ENCODE assay signal across 8 cellular contexts in genomic region chr9:93501406-93501805, GRCh38. TPM values are rescaled to one million over a fixed set of nuclear protein-coding genes. Genes with fewer than 3 reads are reported as not detected.
DNase-seq lines count a peak whose midpoint lies in the region; ATAC-seq and TF ChIP-seq lines count a peak whose summit lies in the region.

No MANE protein-coding gene starts in this region.

- H3K9me3 ChIP-seq in CD8-positive, alpha-beta memory T cell (ENCODE audit: low read length) = no peaks in the 10 kb centered on the region
- H3K9me3 ChIP-seq in SK-N-SH (no peaks in the 10 kb centered on the region), esophagus muscularis mucosa (no peaks in the 10 kb centered on the region), parathyroid adenoma (ENCODE audit: control insufficient read depth, low read length) (no peaks in the 10 kb centered on the region)

- H4K20me1 ChIP-seq in SK-N-SH (ENCODE audit: insufficient read depth) = no peaks in the 10 kb centered on the region

- intact Hi-C loops in esophagus muscularis mucosa (cut with DNase I) = loop anchor here (10.0 kb wide), 1 partner anchor 47 kb away; the partner anchor contains the start of genes FAM120A and FAM120AOS

- peak overlapping the region; percentile 15 for H3K27ac ChIP-seq in CD8-positive, alpha-beta memory T cell (ENCODE audit: low read depth, low read length)
- H3K27ac ChIP-seq in SK-N-SH (ENCODE audit: low read depth in 2 of 2, low read length in 1 of 2) (peak overlapping the region in 1 of 2 experiments; percentile 16; a peak in 1 of 4 replicates), esophagus muscularis mucosa (replicated peaks in 1 of 4) (peak overlapping the region; percentile 47 to 62 (median 58)), parathyroid adenoma (peak overlapping the region; percentile 39)

- peaks cover 18% of the 10 kb centered on the region for H3K36me3 ChIP-seq in CD8-positive, alpha-beta memory T cell (ENCODE audit: insufficient read depth, low read length)
- H3K36me3 ChIP-seq in SK-N-SH (replicated peaks in 1 of 2; ENCODE audit: control insufficient read depth in 1 of 2, insufficient read depth in 2 of 2, low read length in 1 of 2) = peaks cover 25 to 49% of the 10 kb centered on the region in 2 experiments
- H3K36me3 ChIP-seq in esophagus muscularis mucosa = peaks cover 11 to 49% (median 37%) of the 10 kb centered on the region in 4 donors
- H3K36me3 ChIP-seq in parathyroid adenoma (ENCODE audit: control insufficient read depth, insufficient read depth, low read length) = no peaks in the 10 kb centered on the region

- H3K4me1 ChIP-seq in CD8-positive, alpha-beta memory T cell (ENCODE audit: insufficient read depth, low read length) = peaks cover 17% of the 10 kb centered on the region
- H3K4me1 ChIP-seq in SK-N-SH (ENCODE audit: control insufficient read depth in 1 of 2, insufficient read depth in 2 of 2, low read depth in 1 of 2, low read length in 1 of 2) = peaks cover 0 to 7% of the 10 kb centered on the region in 2 experiments; a peak in 2 of 4 replicates
- peaks cover 10 to 42% (median 38%) of the 10 kb centered on the region in 4 donors for H3K4me1 ChIP-seq in esophagus muscularis mucosa
- no peaks in the 10 kb centered on the region for H3K4me1 ChIP-seq in parathyroid adenoma

- H3K9me3 Mint-ChIP-seq in CD8-positive, alpha-beta memory T cell = no peaks in the 10 kb centered on the region

- H3K27me3 ChIP-seq in CD8-positive, alpha-beta memory T cell (ENCODE audit: insufficient read depth, low read length, poor library complexity, severe bottlenecking) = no peaks in the 10 kb centered on the region
- no peaks in the 10 kb centered on the region for H3K27me3 ChIP-seq in SK-N-SH (ENCODE audit: insufficient read depth)
- H3K27me3 ChIP-seq in esophagus muscularis mucosa = no peaks in the 10 kb centered on the region
- no peaks in the 10 kb centered on the region for H3K27me3 ChIP-seq in parathyroid adenoma (ENCODE audit: control insufficient read depth, insufficient read depth, low read length)

- peak overlapping the region; percentile 80 to 96 (median 89) for H3K27ac Mint-ChIP-seq in CD8-positive, alpha-beta memory T cell

- CTCF ChIA-PET in CD8-positive, alpha-beta memory T cell (lab: Charles Lee) = interaction anchor here (1.2 kb wide), 1 partner anchor 347 kb away, joined by 3 read pairs; no protein-coding TSS in a partner anchor
- CTCF ChIA-PET in SK-N-SH (lab: Yijun Ruan, JAX) = interaction anchor here (1.1 kb wide), 1 partner anchor 65 kb away, joined by 3 read pairs; no protein-coding TSS in a partner anchor

- ATAC-seq in GM19467 (IDR thresholded peaks at IDR 0.05; ENCODE audit: unreplicated experiment) = no peak

- TF ChIP-seq CTCF in SK-N-SH (IDR thresholded peaks at IDR 0.05) (no peak), esophagus muscularis mucosa (IDR thresholded peaks at IDR 0.05) (no peak), parathyroid adenoma (IDR thresholded peaks at IDR 0.05) (no peak)

- peak overlapping the region; percentile 63 for H3K4me3 ChIP-seq in CD8-positive, alpha-beta memory T cell (ENCODE audit: low read length)
- H3K4me3 ChIP-seq in SK-N-SH (ENCODE audit: low read depth in 2 of 2, low read length in 1 of 2) (peak overlapping the region in 1 of 2 experiments; percentile 25; a peak in 1 of 4 replicates), esophagus muscularis mucosa (peak overlapping the region; percentile 37 to 52 (median 47)), parathyroid adenoma (ENCODE audit: low read depth, low read length) (peak overlapping the region; percentile 8)

- POLR2A ChIA-PET in CD8-positive, alpha-beta memory T cell (lab: Charles Lee) = no interaction called here
- POLR2A ChIA-PET in SK-N-SH (lab: Yijun Ruan, JAX) = no interaction called here

- 84% methylated on average over 4 of the region's 4 CpGs for WGBS in SK-N-SH (ENCODE audit: low lambda C conversion rate)
- WGBS in esophagus muscularis mucosa = 22% methylated on average over 4 of the region's 4 CpGs

- no peak for TF ChIP-seq RAD21 in SK-N-SH (IDR thresholded peaks at IDR 0.05; ENCODE audit: low read length)

- TF ChIP-seq POLR2A in esophagus muscularis mucosa (IDR thresholded peaks at IDR 0.05; ENCODE audit: low read depth) = no peak

- TF ChIP-seq EP300 in SK-N-SH (IDR thresholded peaks at IDR 0.05; ENCODE audit: borderline replicate concordance in 1 of 2, low read depth in 1 of 2, low read length in 1 of 2) (no peak), esophagus muscularis mucosa (IDR thresholded peaks at IDR 0.05) (no peak)

- H3K79me2 ChIP-seq in SK-N-SH (ENCODE audit: insufficient read depth) (peaks cover 34% of the 10 kb centered on the region), parathyroid adenoma (peaks cover 6% of the 10 kb centered on the region)

- H3K9ac ChIP-seq in SK-N-SH (no peak overlapping the region), parathyroid adenoma (no peak overlapping the region)

- H3K4me2 ChIP-seq in SK-N-SH (peak overlapping the region; percentile 71), parathyroid adenoma (ENCODE audit: low read length) (peak overlapping the region; percentile 33)

- peaks cover 4 to 74% (median 27%) of the 10 kb centered on the region in 3 donors for H3K36me3 Mint-ChIP-seq in CD8-positive, alpha-beta memory T cell

- H3K9me2 ChIP-seq in SK-N-SH = no peaks in the 10 kb centered on the region

- no peaks in the 10 kb centered on the region for H3K27me3 Mint-ChIP-seq in CD8-positive, alpha-beta memory T cell

- no peaks in the 10 kb centered on the region for H3F3A ChIP-seq in SK-N-SH (replicated peaks; ENCODE audit: insufficient read depth)

- peak overlapping the region; percentile 33; the same call in 1 of the 2 replicates for H2AFZ ChIP-seq in SK-N-SH (ENCODE audit: low read depth)
- H2AFZ ChIP-seq in parathyroid adenoma = no peak overlapping the region

- peak in 2 of 5 donors; percentile 12 to 17 for DNase-seq in CD8-positive, alpha-beta memory T cell
- DNase-seq in SK-N-SH (no peak), esophagus muscularis mucosa (ENCODE audit: extremely low spot score) (no peak), COLO668 (lab: John Stamatoyannopoulos, UW; ENCODE audit: unreplicated experiment) (no peak), amniotic stem cell (lab: John Stamatoyannopoulos, UW) (no peak), cerebellar nuclear complex (lab: John Stamatoyannopoulos, UW) (no peak)

- peaks cover 50 to 71% (median 65%) of the 10 kb centered on the region in 3 donors for H3K4me1 Mint-ChIP-seq in CD8-positive, alpha-beta memory T cell

- H3K4me3 Mint-ChIP-seq in CD8-positive, alpha-beta memory T cell = peak overlapping the region; percentile 82 to 93 (median 91)

TF ChIP-seq in SK-N-SH, 30 proteins besides CTCF, POLR2A, EP300 and RAD21 (continues in another document):
- no peak for TF ChIP-seq GATA2 (CRISPR knock-in tag; IDR thresholded peaks at IDR 0.05)
- no peak for TF ChIP-seq POLR2AphosphoS5 (IDR thresholded peaks at IDR 0.05; ENCODE audit: low read depth, low read length)
- no peak for TF ChIP-seq TCF12 (IDR thresholded peaks at IDR 0.05)
- TF ChIP-seq FOSL2 (IDR thresholded peaks at IDR 0.05; ENCODE audit: borderline replicate concordance, low read depth) = no peak
- no peak for TF ChIP-seq FOXM1 (IDR thresholded peaks at IDR 0.05; ENCODE audit: low read depth)
- no peak for TF ChIP-seq REST (IDR thresholded peaks at IDR 0.05; ENCODE audit: low read depth, low read length)
- TF ChIP-seq USF1 (IDR thresholded peaks at IDR 0.05; ENCODE audit: borderline replicate concordance, low read depth) = no peak

RNA-seq across cellular contexts. Expression of gene FAM120AOS, which starts 48.0 kb away (rescaled TPM):
- 10 to 100 TPM; 41.0 to 42.7 TPM for total RNA-seq in CD8-positive, alpha-beta memory T cell
- polyA plus RNA-seq in CD8-positive, alpha-beta memory T cell = 62.6 TPM
- polyA plus RNA-seq in SK-N-SH (2012; rRNA removed) = 30.1 and 33.3 TPM in 2 replicates
- polyA plus RNA-seq in SK-N-SH (2012; cell fraction: cytosol; rRNA removed) = 35.4 and 37.5 TPM in 2 replicates
- 19.4 and 21.9 TPM in 2 replicates for polyA plus RNA-seq in SK-N-SH (2012; cell fraction: nucleus; rRNA removed)
- total RNA-seq in esophagus muscularis mucosa = 10 to 100 TPM; 51.7 to 63.6 (median 55.3) TPM

RNA-seq across cellular contexts. Expression of gene FAM120A, which starts 49.9 kb away (rescaled TPM):
- 100 to 1,000 TPM; 140 to 142 TPM for total RNA-seq in CD8-positive, alpha-beta memory T cell
- 16.0 TPM for polyA plus RNA-seq in CD8-positive, alpha-beta memory T cell
- 50.0 and 58.6 TPM in 2 replicates for polyA plus RNA-seq in SK-N-SH (2012; rRNA removed)
- 46.8 and 59.3 TPM in 2 replicates for polyA plus RNA-seq in SK-N-SH (2012; cell fraction: cytosol; rRNA removed)
- polyA plus RNA-seq in SK-N-SH (2012; cell fraction: nucleus; rRNA removed) = 45.9 and 55.1 TPM in 2 replicates
- 100 to 1,000 TPM in 1 of 4 donors, 10 to 100 TPM in 3; 81.7 to 125 (median 90.1) TPM for total RNA-seq in esophagus muscularis mucosa
